ENCODE assay signal across 26 cellular contexts in the genomic region with DNA sequence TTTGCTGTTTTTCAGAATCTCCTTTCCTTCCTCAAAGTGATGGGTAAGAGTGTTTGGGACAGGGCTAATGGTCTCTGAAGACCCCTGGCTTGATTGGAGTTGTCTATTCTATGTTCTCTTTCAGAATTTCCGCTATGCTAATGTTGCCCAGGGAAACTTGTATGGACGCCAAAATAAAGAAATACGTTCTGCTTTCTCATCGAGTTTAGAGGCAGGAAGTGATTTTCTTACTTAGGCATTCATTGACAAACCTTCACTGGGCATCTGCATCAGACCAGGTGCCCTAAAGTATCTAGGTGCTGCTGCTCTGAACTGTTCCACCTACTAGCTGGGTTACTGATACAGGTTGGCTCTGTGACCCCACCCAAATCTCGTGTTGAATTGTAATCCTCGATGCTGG.
"Had no signal": no experiment of that assay in that cellular context is flagged by ENCODE, and none has a peak within 500 bp of the region (broad histone marks: within the 10 kb centered on the region; RNA-seq: fewer than 3 reads in every experiment).

No MANE protein-coding gene starts in this region.

- H3K9me3 ChIP-seq: gastrocnemius medialis, heart left ventricle had no signal

- H3K27me3 ChIP-seq: brain microvascular endothelial cell, foreskin keratinocyte, gastrocnemius medialis, heart left ventricle had no signal

- H3K36me3 ChIP-seq: brain microvascular endothelial cell, gastrocnemius medialis, heart left ventricle had no signal

- H3K36me3 Mint-ChIP-seq: activated naive CD8-positive, alpha-beta T cell had no signal

- H3K27ac ChIP-seq: brain microvascular endothelial cell, foreskin keratinocyte, gastrocnemius medialis, heart left ventricle had no signal

- ATAC-seq: activated T-cell treated with anti-CD3 and anti-CD28 coated beads, Interleukin-2, amount 50 U/mL, for 72 hours; esophagus mucosa; foreskin keratinocyte; gastrocnemius medialis; heart left ventricle; WTC11 had no signal

- H3K4me3 ChIP-seq: gastrocnemius medialis, heart left ventricle had no signal

- H3K27ac Mint-ChIP-seq: activated CD4-positive, alpha-beta memory T cell treated with anti-CD3 and anti-CD28 coated beads, Interleukin-2, amount 10 ng/mL, durations not matched to agents 7 days and 5 days; activated CD4-positive, alpha-beta T cell treated with anti-CD3 and anti-CD28 coated beads, Interleukin-2, amount 10 ng/mL, durations not matched to agents 7 days and 5 days; activated naive CD8-positive, alpha-beta T cell; activated T-cell treated with anti-CD3 and anti-CD28 coated beads, Interleukin-2, amount 50 U/mL, for 24 hours; activated T-cell treated with anti-CD3 and anti-CD28 coated beads, Interleukin-2, amount 50 U/mL, for 72 hours; WTC11 had no signal

- H3K4me1 ChIP-seq: foreskin keratinocyte, gastrocnemius medialis, heart left ventricle had no signal

- H3K4me3 Mint-ChIP-seq: activated CD4-positive, alpha-beta memory T cell treated with anti-CD3 and anti-CD28 coated beads, Interleukin-2, amount 10 ng/mL, durations not matched to agents 7 days and 5 days; activated CD4-positive, alpha-beta T cell treated with anti-CD3 and anti-CD28 coated beads, Interleukin-2, amount 10 ng/mL, durations not matched to agents 7 days and 5 days; activated naive CD8-positive, alpha-beta T cell; activated T-cell treated with anti-CD3 and anti-CD28 coated beads, Interleukin-2, amount 50 U/mL, for 24 hours; activated T-cell treated with anti-CD3 and anti-CD28 coated beads, Interleukin-2, amount 50 U/mL, for 72 hours; WTC11 had no signal

- H3K9me3 Mint-ChIP-seq: activated CD4-positive, alpha-beta T cell treated with anti-CD3 and anti-CD28 coated beads, Interleukin-2, amount 10 ng/mL, durations not matched to agents 7 days and 5 days had no signal

- H3K27me3 Mint-ChIP-seq: activated CD4-positive, alpha-beta memory T cell treated with anti-CD3 and anti-CD28 coated beads, Interleukin-2, amount 10 ng/mL, durations not matched to agents 7 days and 5 days; activated CD4-positive, alpha-beta T cell treated with anti-CD3 and anti-CD28 coated beads, Interleukin-2, amount 10 ng/mL, durations not matched to agents 7 days and 5 days; activated T-cell treated with anti-CD3 and anti-CD28 coated beads, Interleukin-2, amount 50 U/mL, for 24 hours had no signal

- H3K4me1 Mint-ChIP-seq: activated CD4-positive, alpha-beta memory T cell treated with anti-CD3 and anti-CD28 coated beads, Interleukin-2, amount 10 ng/mL, durations not matched to agents 7 days and 5 days; activated CD4-positive, alpha-beta T cell treated with anti-CD3 and anti-CD28 coated beads, Interleukin-2, amount 10 ng/mL, durations not matched to agents 7 days and 5 days; WTC11 had no signal

- DNase-seq: activated CD4-positive, alpha-beta memory T cell treated with anti-CD3 and anti-CD28 coated beads, Interleukin-2, amount 10 ng/mL, durations not matched to agents 7 days and 5 days; activated CD4-positive, alpha-beta T cell treated with anti-CD3 and anti-CD28 coated beads for 1 hour; activated CD4-positive, alpha-beta T cell treated with anti-CD3 and anti-CD28 coated beads for 4 hours; activated CD4-positive, alpha-beta T cell treated with anti-CD3 and anti-CD28 coated beads, Interleukin-2, amount 10 ng/mL, durations not matched to agents 7 days and 5 days; activated CD4-positive, alpha-beta T cell treated with anti-CD3 and anti-CD28 coated beads, Interleukin-2, amount 50 U/mL, for 4 hours; activated CD8-positive, alpha-beta memory T cell treated with anti-CD3 and anti-CD28 coated beads, Interleukin-2, amount 50 U/mL, for 48 hours; activated effector memory CD4-positive, alpha-beta T cell treated with Interleukin-2 at 50 U/mL for 16 hours; activated gamma-delta T cell treated with Interleukin-2 at 50 U/mL for 16 hours; activated naive CD4-positive, alpha-beta T cell treated with anti-CD3 and anti-CD28 coated beads, Interleukin-2, amount 50 U/mL, for 16 hours; activated naive CD4-positive, alpha-beta T cell treated with Interleukin-2 at 50 U/mL for 16 hours; activated T-cell treated with anti-CD3 and anti-CD28 coated beads for 4 hours; activated T-cell treated with anti-CD3 and anti-CD28 coated beads, Interleukin-2, amount 50 U/mL, for 24 hours; activated T-cell treated with anti-CD3 and anti-CD28 coated beads, Interleukin-2, amount 50 U/mL, for 72 hours; amniotic stem cell; anterior cingulate cortex; brain microvascular endothelial cell; cortex of kidney; dermis blood vessel endothelial cell; effector CD4-positive, alpha-beta T cell; foreskin keratinocyte; gastrocnemius medialis; glutamatergic neuron; heart left ventricle had no signal
